ENCODE assay signal across 25 cellular contexts in genomic region chr18:6876646-6877045, GRCh38.
A peak's percentile ranks its signal among the peaks of the same experiment; 100 is the strongest.
DNase-seq lines count a peak whose midpoint lies in the region; ATAC-seq and TF ChIP-seq lines count a peak whose summit lies in the region.
"Had no signal": no experiment of that assay in that cellular context is flagged by ENCODE, and none has a peak within 500 bp of the region (broad histone marks: within the 10 kb centered on the region; RNA-seq: fewer than 3 reads in every experiment).

No MANE protein-coding gene starts in this region.

- no peaks in the 10 kb centered on the region for H3K36me3 ChIP-seq in HEK293 (ENCODE audit: control insufficient read depth in 2 of 2, insufficient read depth in 1 of 2, low read length in 2 of 2)
- H3K36me3 ChIP-seq in H7 (replicated peaks; ENCODE audit: control insufficient read depth, insufficient read depth, low read length) = no peaks in the 10 kb centered on the region
- H3K36me3 ChIP-seq in heart left ventricle = peaks cover 0 to 7% (median 0%) of the 10 kb centered on the region in 9 donors
- H3K36me3 ChIP-seq in spleen = peaks cover 0 to 26% (median 5%) of the 10 kb centered on the region in 6 donors
- H3K36me3 ChIP-seq: BLaER1, lower lobe of right lung, MG63, neutrophil, Peyer's patch, SJSA1, transverse colon had no signal

- no peak overlapping the region for H3K4me3 ChIP-seq in HEK293 (ENCODE audit: low read depth, low read length)
- no peak overlapping the region for H3K4me3 ChIP-seq in H7 (ENCODE audit: insufficient read depth, low read depth, low read length)
- no peak overlapping the region for H3K4me3 ChIP-seq in heart left ventricle
- H3K4me3 ChIP-seq in spleen = no peak overlapping the region
- H3K4me3 ChIP-seq: BLaER1, body of pancreas, coronary artery, lower lobe of right lung, MG63, Peyer's patch, SJSA1, transverse colon had no signal

- CTCF ChIA-PET in HEK293 (lab: Yijun Ruan, JAX) = no interaction called here

- H3K4me1 ChIP-seq in HEK293 (ENCODE audit: control insufficient read depth, insufficient read depth, low read length) = no peaks in the 10 kb centered on the region
- H3K4me1 ChIP-seq in heart left ventricle = peaks cover 0 to 10% (median 0%) of the 10 kb centered on the region in 12 donors
- peaks cover 0 to 8% (median 0%) of the 10 kb centered on the region in 6 donors for H3K4me1 ChIP-seq in spleen
- H3K4me1 ChIP-seq: BLaER1, body of pancreas, Peyer's patch, SJSA1 had no signal

- intact Hi-C loops in heart left ventricle (cut with DNase I) = loop anchor here in 3 of 10 donors (10.0 kb wide), 3 partner anchors 152 to 252 kb away; partner anchors contain the start of gene ARHGAP28 (in 1 of the 3)
- intact Hi-C loops in spleen (cut with DNase I; ENCODE audit: low total_unique reads) = no loop called here

- 67 to 85% (median 81%) methylated on average over 2 of the region's 2 CpGs for WGBS in heart left ventricle, 4 donors
- WGBS in spleen, 5 donors = 60 to 83% (median 68%) methylated on average over 2 of the region's 2 CpGs

- H3K27me3 ChIP-seq in H7 (ENCODE audit: control insufficient read depth, insufficient read depth, low read length) (no peaks in the 10 kb centered on the region), heart left ventricle (no peaks in the 10 kb centered on the region), spleen (replicated peaks in 1 of 7) (no peaks in the 10 kb centered on the region)
- H3K27me3 ChIP-seq: BLaER1, body of pancreas, MG63, neutrophil, Peyer's patch, transverse colon had no signal

- DNase-seq in astrocyte of the hippocampus (ENCODE audit: low read depth, low spot score) (peak; percentile 65), iris pigment epithelial cell (ENCODE audit: low read depth) (peak; percentile 11), smooth muscle cell of the brain vasculature (ENCODE audit: low read depth, low spot score) (peak; percentile 85), H7 (no peak), heart left ventricle (no peak), spleen (no peak)
- DNase-seq: activated CD4-positive, alpha-beta T cell treated with anti-CD3 and anti-CD28 coated beads, Interleukin-2, amount 10 ng/mL, durations not matched to agents 24 days and 14 days; activated naive CD4-positive, alpha-beta T cell treated with anti-CD3 and anti-CD28 coated beads, Interleukin-2, amount 50 U/mL, for 16 hours; body of pancreas; lower lobe of right lung; MG63; NCI-H1436; NCI-H2171; NCI-H526; Peyer's patch; stimulated activated CD4-positive, alpha-beta T cell treated with anti-CD3 and anti-CD28 coated beads, Interleukin-4, amount 100 ng/mL, for 24 hours; stimulated activated naive CD8-positive, alpha-beta T cell treated with anti-CD3 and anti-CD28 coated beads, Interleukin-15, amount 100 ng/mL, for 72 hours; T-helper 17 cell; transverse colon had no signal

- ATAC-seq in GM21515 (IDR thresholded peaks at IDR 0.05; ENCODE audit: unreplicated experiment) (no peak), heart left ventricle (no peak)
- ATAC-seq: body of pancreas; lower lobe of right lung; stimulated activated naive CD8-positive, alpha-beta T cell treated with anti-CD3 and anti-CD28 coated beads, Interleukin-15, amount 100 ng/mL, for 72 hours; T-helper 17 cell had no signal

- H3K9me3 ChIP-seq in HEK293 (ENCODE audit: control insufficient read depth, insufficient read depth, low read depth, low read length) (no peaks in the 10 kb centered on the region), heart left ventricle (no peaks in the 10 kb centered on the region), spleen (no peaks in the 10 kb centered on the region)
- H3K9me3 ChIP-seq: BLaER1, body of pancreas, lower lobe of right lung, MG63, neutrophil, Peyer's patch, SJSA1, transverse colon had no signal

- TF ChIP-seq CTCF in HEK293 (tag by site-specific recombination; IDR thresholded peaks at IDR 0.05) (no peak), heart left ventricle (IDR thresholded peaks at IDR 0.05) (no peak), spleen (IDR thresholded peaks at IDR 0.05 in 8 of 11, conservative IDR thresholded peaks at IDR 0.05 in 3 of 11) (no peak)

- POLR2A ChIA-PET in HEK293 (lab: Yijun Ruan, JAX) = no interaction called here

- no peak overlapping the region for H3K27ac ChIP-seq in HEK293 (ENCODE audit: extremely low read depth, low read depth, low read length)
- H3K27ac ChIP-seq in heart left ventricle = no peak overlapping the region
- no peak overlapping the region for H3K27ac ChIP-seq in spleen
- H3K27ac ChIP-seq: BLaER1, body of pancreas, coronary artery, lower lobe of right lung, neutrophil, SJSA1 had no signal

- no peak for TF ChIP-seq POLR2A in heart left ventricle (IDR thresholded peaks at IDR 0.05)
- no peak for TF ChIP-seq POLR2A in spleen (IDR thresholded peaks at IDR 0.05)

TF ChIP-seq in HEK293, 187 proteins besides CTCF, POLR2A, EP300 and RAD21:
- TF ChIP-seq, protein P1, sequence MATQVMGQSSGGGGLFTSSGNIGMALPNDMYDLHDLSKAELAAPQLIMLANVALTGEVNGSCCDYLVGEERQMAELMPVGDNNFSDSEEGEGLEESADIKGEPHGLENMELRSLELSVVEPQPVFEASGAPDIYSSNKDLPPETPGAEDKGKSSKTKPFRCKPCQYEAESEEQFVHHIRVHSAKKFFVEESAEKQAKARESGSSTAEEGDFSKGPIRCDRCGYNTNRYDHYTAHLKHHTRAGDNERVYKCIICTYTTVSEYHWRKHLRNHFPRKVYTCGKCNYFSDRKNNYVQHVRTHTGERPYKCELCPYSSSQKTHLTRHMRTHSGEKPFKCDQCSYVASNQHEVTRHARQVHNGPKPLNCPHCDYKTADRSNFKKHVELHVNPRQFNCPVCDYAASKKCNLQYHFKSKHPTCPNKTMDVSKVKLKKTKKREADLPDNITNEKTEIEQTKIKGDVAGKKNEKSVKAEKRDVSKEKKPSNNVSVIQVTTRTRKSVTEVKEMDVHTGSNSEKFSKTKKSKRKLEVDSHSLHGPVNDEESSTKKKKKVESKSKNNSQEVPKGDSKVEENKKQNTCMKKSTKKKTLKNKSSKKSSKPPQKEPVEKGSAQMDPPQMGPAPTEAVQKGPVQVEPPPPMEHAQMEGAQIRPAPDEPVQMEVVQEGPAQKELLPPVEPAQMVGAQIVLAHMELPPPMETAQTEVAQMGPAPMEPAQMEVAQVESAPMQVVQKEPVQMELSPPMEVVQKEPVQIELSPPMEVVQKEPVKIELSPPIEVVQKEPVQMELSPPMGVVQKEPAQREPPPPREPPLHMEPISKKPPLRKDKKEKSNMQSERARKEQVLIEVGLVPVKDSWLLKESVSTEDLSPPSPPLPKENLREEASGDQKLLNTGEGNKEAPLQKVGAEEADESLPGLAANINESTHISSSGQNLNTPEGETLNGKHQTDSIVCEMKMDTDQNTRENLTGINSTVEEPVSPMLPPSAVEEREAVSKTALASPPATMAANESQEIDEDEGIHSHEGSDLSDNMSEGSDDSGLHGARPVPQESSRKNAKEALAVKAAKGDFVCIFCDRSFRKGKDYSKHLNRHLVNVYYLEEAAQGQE (tag by site-specific recombination; IDR thresholded peaks at IDR 0.05) = 0 out of 2 replicates have a peak, but pooled peaks have one; percentile 45
- TF ChIP-seq, protein P2, sequence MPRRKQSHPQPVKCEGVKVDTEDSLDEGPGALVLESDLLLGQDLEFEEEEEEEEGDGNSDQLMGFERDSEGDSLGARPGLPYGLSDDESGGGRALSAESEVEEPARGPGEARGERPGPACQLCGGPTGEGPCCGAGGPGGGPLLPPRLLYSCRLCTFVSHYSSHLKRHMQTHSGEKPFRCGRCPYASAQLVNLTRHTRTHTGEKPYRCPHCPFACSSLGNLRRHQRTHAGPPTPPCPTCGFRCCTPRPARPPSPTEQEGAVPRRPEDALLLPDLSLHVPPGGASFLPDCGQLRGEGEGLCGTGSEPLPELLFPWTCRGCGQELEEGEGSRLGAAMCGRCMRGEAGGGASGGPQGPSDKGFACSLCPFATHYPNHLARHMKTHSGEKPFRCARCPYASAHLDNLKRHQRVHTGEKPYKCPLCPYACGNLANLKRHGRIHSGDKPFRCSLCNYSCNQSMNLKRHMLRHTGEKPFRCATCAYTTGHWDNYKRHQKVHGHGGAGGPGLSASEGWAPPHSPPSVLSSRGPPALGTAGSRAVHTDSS (tag by site-specific recombination; IDR thresholded peaks at IDR 0.05) = no peak
TF ChIP-seq in HEK293: peak in this region for 1.

Comparison
In these comparisons a context has a peak if more than half of its experiments do, and no peak if none do; other contexts are left out.
1. DNase-seq: peak in astrocyte of the hippocampus (single experiment), iris pigment epithelial cell (single experiment) and smooth muscle cell of the brain vasculature (single experiment); none in H7 (single experiment), heart left ventricle (0 of 5) and spleen (single experiment).